Comparison of ENCODE assay signal across 16 cellular contexts in the genomic region with DNA sequence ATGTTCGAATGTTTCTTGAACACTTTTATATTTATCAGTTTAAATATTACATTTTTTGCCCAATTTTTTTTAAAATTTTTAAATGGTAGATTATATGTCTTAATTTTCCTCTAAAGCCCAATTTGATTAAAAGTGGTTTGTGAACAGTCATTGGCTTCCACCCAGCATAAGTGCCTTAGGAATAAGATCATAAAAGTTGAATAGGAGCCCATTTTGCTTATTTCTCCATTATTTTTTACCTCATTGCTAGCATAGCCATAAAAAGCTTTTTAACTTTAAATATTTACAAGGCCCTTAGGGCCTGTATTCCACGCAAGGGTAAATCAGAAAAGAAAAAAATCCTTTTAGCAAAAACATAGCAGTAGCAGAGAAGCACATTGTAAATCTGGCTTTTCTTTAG.
DNase-seq lines count a peak whose midpoint lies in the region; ATAC-seq and TF ChIP-seq lines count a peak whose summit lies in the region.
"Had no signal": no experiment of that assay in that cellular context is flagged by ENCODE, and none has a peak within 500 bp of the region (broad histone marks: within the 10 kb centered on the region; RNA-seq: fewer than 3 reads in every experiment).

No MANE protein-coding gene starts in this region.

- H3K4me3 Mint-ChIP-seq in stimulated activated effector memory CD8-positive, alpha-beta T cell treated with anti-CD3 and anti-CD28 coated beads, Interleukin-12 subunit alpha, Interleukin-12 subunit beta, amount 100 ng/mL, for 72 hours = no peak overlapping the region
- H3K4me3 Mint-ChIP-seq: CD14-positive monocyte; CD8-positive, alpha-beta memory T cell; HFFc6 had no signal

- no peaks in the 10 kb centered on the region for H3K9me3 ChIP-seq in SK-N-MC (ENCODE audit: low read depth, low read length)
- H3K9me3 ChIP-seq: BE2C, Caco-2 had no signal

- H3K27ac Mint-ChIP-seq in stimulated activated effector memory CD8-positive, alpha-beta T cell treated with anti-CD3 and anti-CD28 coated beads, Interleukin-12 subunit alpha, Interleukin-12 subunit beta, amount 100 ng/mL, for 72 hours = peak overlapping the region; percentile 76
- H3K27ac Mint-ChIP-seq: CD14-positive monocyte had no signal

- H3K27ac ChIP-seq in SK-N-MC = peak overlapping the region; percentile 81

- H3K36me3 Mint-ChIP-seq in stimulated activated effector memory CD8-positive, alpha-beta T cell treated with anti-CD3 and anti-CD28 coated beads, Interleukin-12 subunit alpha, Interleukin-12 subunit beta, amount 100 ng/mL, for 72 hours = peaks cover 95% of the 10 kb centered on the region

- DNase-seq in DMS 273 (lab: John Stamatoyannopoulos, UW; ENCODE audit: unreplicated experiment) = peak; percentile 83
- DNase-seq in SK-N-MC (ENCODE audit: low read depth, low spot score) = peak; percentile 70
- peak; percentile 18 for DNase-seq in fibroblast of mammary gland (ENCODE audit: low read depth)
- DNase-seq in stimulated activated effector memory CD8-positive, alpha-beta T cell treated with anti-CD3 and anti-CD28 coated beads, Interleukin-12 subunit alpha, Interleukin-12 subunit beta, amount 100 ng/mL, for 72 hours (ENCODE audit: low spot score in 2 of 2) = no peak
- no peak for DNase-seq in stimulated activated CD4-positive, alpha-beta T cell treated with anti-CD3 and anti-CD28 coated beads, Interleukin-2, amount 100 ng/mL, for 48 hours
- DNase-seq: BE2C; Caco-2; CD8-positive, alpha-beta memory T cell; DMS79; GDM1; HCEC 1CT; HFFc6 had no signal

- TF ChIP-seq CTCF in fibroblast of mammary gland (conservative IDR thresholded peaks at IDR 0.05; ENCODE audit: control insufficient read depth, insufficient read depth, low read depth, low read length) = no peak

- peaks cover 76% of the 10 kb centered on the region for H3K36me3 ChIP-seq in SK-N-MC (ENCODE audit: insufficient read depth, low read length)

- H3K4me3 ChIP-seq in SK-N-MC (peak overlapping the region; percentile 24), fibroblast of mammary gland (ENCODE audit: control insufficient read depth, low read depth, low read length) (no peak overlapping the region)

- peak overlapping the region; percentile 22 for H3K9ac ChIP-seq in SK-N-MC (ENCODE audit: insufficient read length)

- no peaks in the 10 kb centered on the region for H3K9me3 Mint-ChIP-seq in stimulated activated effector memory CD8-positive, alpha-beta T cell treated with anti-CD3 and anti-CD28 coated beads, Interleukin-12 subunit alpha, Interleukin-12 subunit beta, amount 100 ng/mL, for 72 hours
- H3K9me3 Mint-ChIP-seq: CD14-positive monocyte; CD8-positive, alpha-beta memory T cell; HFFc6 had no signal

- no peak for ATAC-seq in stimulated activated effector memory CD8-positive, alpha-beta T cell treated with anti-CD3 and anti-CD28 coated beads, Interleukin-12 subunit alpha, Interleukin-12 subunit beta, amount 100 ng/mL, for 72 hours
- ATAC-seq in GM19035 (IDR thresholded peaks at IDR 0.05; ENCODE audit: unreplicated experiment) (no peak), HG02852 (IDR thresholded peaks at IDR 0.05; ENCODE audit: unreplicated experiment) (no peak)
- ATAC-seq: HepG2 had no signal

- H3K4me1 Mint-ChIP-seq in stimulated activated effector memory CD8-positive, alpha-beta T cell treated with anti-CD3 and anti-CD28 coated beads, Interleukin-12 subunit alpha, Interleukin-12 subunit beta, amount 100 ng/mL, for 72 hours = no peaks in the 10 kb centered on the region

Comparison
In these comparisons a context has a peak if more than half of its experiments do, and no peak if none do; other contexts are left out.
1. DNase-seq: peak in DMS 273 (single experiment), SK-N-MC (single experiment) and fibroblast of mammary gland (single experiment); none in stimulated activated effector memory CD8-positive, alpha-beta T cell treated with anti-CD3 and anti-CD28 coated beads, Interleukin-12 subunit alpha, Interleukin-12 subunit beta, amount 100 ng/mL, for 72 hours (0 of 2) and stimulated activated CD4-positive, alpha-beta T cell treated with anti-CD3 and anti-CD28 coated beads, Interleukin-2, amount 100 ng/mL, for 48 hours (0 of 2).